Comparison of ENCODE assay signal across 27 cellular contexts in genomic region chr20:39057911-39058310, GRCh38.
"Had no signal": no experiment of that assay in that cellular context is flagged by ENCODE, and none has a peak within 500 bp of the region (broad histone marks: within the 10 kb centered on the region; RNA-seq: fewer than 3 reads in every experiment).

No MANE protein-coding gene starts in this region.

- H3K9me3 ChIP-seq: colonic mucosa, esophagus muscularis mucosa, gastroesophageal sphincter, heart left ventricle, psoas muscle, sigmoid colon, stomach, transverse colon, upper lobe of right lung, uterus had no signal

- H3K4me1 ChIP-seq: colonic mucosa, esophagus muscularis mucosa, foreskin keratinocyte, gastroesophageal sphincter, heart left ventricle, psoas muscle, sigmoid colon, stomach, transverse colon, upper lobe of right lung, uterus had no signal

- H3K27ac ChIP-seq: colonic mucosa, esophagus muscularis mucosa, foreskin keratinocyte, gastroesophageal sphincter, heart left ventricle, psoas muscle, sigmoid colon, stomach, transverse colon, upper lobe of right lung, uterus had no signal

- H3K36me3 ChIP-seq: colonic mucosa, esophagus muscularis mucosa, gastroesophageal sphincter, heart left ventricle, sigmoid colon, stomach, transverse colon, upper lobe of right lung, uterus had no signal

- ATAC-seq: foreskin keratinocyte; gastroesophageal sphincter; heart left ventricle; left ventricle myocardium superior; naive thymus-derived CD8-positive, alpha-beta T cell; psoas muscle; right cardiac atrium; stimulated activated effector memory CD8-positive, alpha-beta T cell treated with anti-CD3 and anti-CD28 coated beads, Interleukin-12 subunit alpha, Interleukin-12 subunit beta, amount 100 ng/mL, for 72 hours had no signal

- DNase-seq: cerebellar nuclear complex; colonic mucosa; effector memory CD4-positive, alpha-beta T cell; foreskin keratinocyte; heart left ventricle; islet precursor cell; kidney glomerular epithelial cell; left ventricle myocardium superior; mesenchymal stem cell; naive thymus-derived CD8-positive, alpha-beta T cell; nephron progenitor cell; nucleus accumbens; posterior cingulate gyrus; psoas muscle; right cardiac atrium; sigmoid colon; stimulated activated CD4-positive, alpha-beta T cell treated with anti-CD3 and anti-CD28 coated beads, Interleukin-2, amount 100 ng/mL, for 24 hours; stimulated activated CD4-positive, alpha-beta T cell treated with anti-CD3 and anti-CD28 coated beads, Interleukin-4, amount 100 ng/mL, for 24 hours; stimulated activated naive CD4-positive, alpha-beta T cell treated with Interleukin-2 at 50 U/mL for 16 hours; stomach; transverse colon; upper lobe of right lung; uterus had no signal

- H3K27me3 ChIP-seq: colonic mucosa, sigmoid colon, transverse colon, upper lobe of right lung, uterus had no signal

- H3K4me3 ChIP-seq: colonic mucosa, esophagus muscularis mucosa, gastroesophageal sphincter, heart left ventricle, lung, psoas muscle, sigmoid colon, stomach, transverse colon, upper lobe of right lung, uterus had no signal
